8 cellular contexts compared by ENCODE assay signal in the genomic region with DNA sequence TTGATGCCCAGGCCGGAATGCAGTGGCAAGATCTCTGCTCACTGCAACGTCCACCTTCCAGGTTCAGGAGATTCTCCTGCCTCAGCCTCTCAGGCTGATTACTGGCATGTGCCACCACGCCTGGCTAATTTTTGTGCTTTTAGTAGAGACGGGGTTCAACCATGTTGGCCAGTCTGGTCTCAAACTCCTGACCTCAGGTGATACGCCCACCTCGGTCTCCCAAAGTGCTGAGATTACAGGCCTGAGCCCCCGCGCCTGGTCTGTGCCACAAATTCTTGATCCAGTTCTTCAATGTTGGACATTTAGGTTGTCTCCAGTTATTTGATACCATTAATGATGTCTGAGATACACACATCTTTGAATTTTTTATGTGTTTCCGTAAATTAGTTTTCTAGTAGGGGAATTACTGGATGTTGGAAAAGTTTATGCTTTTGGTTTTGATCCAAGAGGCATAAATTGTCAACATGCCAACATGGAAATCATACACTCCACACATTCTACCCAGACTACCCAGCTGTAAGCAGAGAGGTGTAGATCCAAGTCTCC. TPM values are rescaled to one million over a fixed set of nuclear protein-coding genes. Genes with fewer than 3 reads are reported as not detected.
DNase-seq lines count a peak whose midpoint lies in the region; ATAC-seq and TF ChIP-seq lines count a peak whose summit lies in the region.

No MANE protein-coding gene starts in this region.

- no peaks in the 10 kb centered on the region for H3K36me3 Mint-ChIP-seq in T-helper 17 cell (ENCODE audit: low read depth)

- H3K4me3 ChIP-seq in GM12865 (ENCODE audit: low read depth, low read length) = peak overlapping the region; percentile 98
- peak overlapping the region; percentile 60 for H3K4me3 ChIP-seq in fibroblast of the aortic adventitia (ENCODE audit: low read depth, low read length)
- H3K4me3 ChIP-seq in rectal smooth muscle tissue (ENCODE audit: low read length) = peak overlapping the region; percentile 98

- H3K9me3 ChIP-seq in T-helper 17 cell (ENCODE audit: control insufficient read depth, low read length, poor library complexity, severe bottlenecking) = no peaks in the 10 kb centered on the region

- ATAC-seq in T-helper 17 cell (no peak), GM21381 (IDR thresholded peaks at IDR 0.05; ENCODE audit: unreplicated experiment) (no peak), HG02885 (IDR thresholded peaks at IDR 0.05; ENCODE audit: poor library complexity, unreplicated experiment) (no peak)

- H3K27me3 ChIP-seq in rectal smooth muscle tissue (ENCODE audit: control insufficient read depth, insufficient read depth, low read length) = no peaks in the 10 kb centered on the region

- H3K27ac ChIP-seq in rectal smooth muscle tissue (ENCODE audit: low read depth, low read length) = peak overlapping the region; percentile 92

- peak; percentile 31 for TF ChIP-seq CTCF in GM12865 (IDR thresholded peaks at IDR 0.05; ENCODE audit: insufficient read depth, low read depth, low read length, missing control alignments)
- no peak for TF ChIP-seq CTCF in fibroblast of the aortic adventitia (IDR thresholded peaks at IDR 0.05; ENCODE audit: insufficient read depth, low read length)

- H3K27me3 Mint-ChIP-seq in T-helper 17 cell = no peaks in the 10 kb centered on the region

- no peaks in the 10 kb centered on the region for H3K36me3 ChIP-seq in rectal smooth muscle tissue (ENCODE audit: control insufficient read depth, insufficient read depth, low read length)

- peak overlapping the region; percentile 93 for H3K27ac Mint-ChIP-seq in T-helper 17 cell

- peaks cover 36% of the 10 kb centered on the region for H3K4me1 Mint-ChIP-seq in T-helper 17 cell

- peak overlapping the region; percentile 93 for H3K4me3 Mint-ChIP-seq in T-helper 17 cell

- H3K9ac ChIP-seq in rectal smooth muscle tissue (ENCODE audit: low read length) = no peak overlapping the region

- peaks cover 4% of the 10 kb centered on the region for H3K4me1 ChIP-seq in rectal smooth muscle tissue (ENCODE audit: control insufficient read depth, insufficient read depth, low read length)

- no peak for DNase-seq in GM12865 (ENCODE audit: low read depth)
- no peak for DNase-seq in T-helper 17 cell
- DNase-seq in fibroblast of the aortic adventitia (ENCODE audit: low read depth) = no peak
- no peak for DNase-seq in stimulated activated CD4-positive, alpha-beta T cell treated with anti-CD3 and anti-CD28 coated beads, Interleukin-4, amount 100 ng/mL, for 24 hours
- no peak for DNase-seq in HT-29 (ENCODE audit: low spot score)

RNA-seq across cellular contexts. Expression of a gene that starts 0.5 kb away (rescaled TPM):
- total RNA-seq in T-helper 17 cell (10 to 100 TPM; 42.5 to 50.8 TPM), fibroblast of the aortic adventitia (ENCODE audit: low replicate concordance) (31.0 and 31.2 TPM in 2 replicates)
- 60.5 and 63.1 TPM in 2 replicates for total RNA-seq in HT-29 (2014; rRNA removed; shearing (Covaris generic))

RNA-seq across cellular contexts. Expression of a gene that starts 46.0 kb away (rescaled TPM):
- 10 to 100 TPM; 15.2 to 22.3 TPM for total RNA-seq in T-helper 17 cell
- 7.6 and 10.4 TPM in 2 replicates for total RNA-seq in fibroblast of the aortic adventitia (ENCODE audit: low replicate concordance)
- total RNA-seq in HT-29 (2014; rRNA removed; shearing (Covaris generic)) = 1.1 and 4.1 TPM in 2 replicates
